In the genomic region with DNA sequence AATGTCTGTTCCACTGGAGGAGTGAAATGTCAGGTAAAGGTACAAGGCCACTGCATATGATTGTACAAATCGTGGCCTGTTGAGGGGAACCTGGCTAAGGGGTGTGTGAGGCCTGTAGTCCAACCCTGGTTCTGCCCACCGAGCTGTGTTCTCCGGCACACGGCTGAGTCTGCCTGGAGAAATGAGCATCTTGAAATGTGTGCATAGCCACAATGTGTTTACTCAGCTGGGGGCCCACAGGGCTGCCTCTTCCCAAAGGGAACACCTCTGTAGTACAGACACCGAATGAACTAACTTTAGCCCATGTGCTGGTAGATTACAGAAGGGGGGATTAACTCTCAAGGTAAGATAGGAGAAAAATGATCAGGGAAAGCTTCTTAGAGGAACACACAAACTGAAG, we compare ENCODE assay signal across 24 cellular contexts. TPM values are rescaled to one million over a fixed set of nuclear protein-coding genes. Genes with fewer than 3 reads are reported as not detected.
DNase-seq lines count a peak whose midpoint lies in the region; ATAC-seq, FAIRE-seq and TF ChIP-seq lines count a peak whose summit lies in the region.
"Had no signal": no experiment of that assay in that cellular context is flagged by ENCODE, and none has a peak within 500 bp of the region (broad histone marks: within the 10 kb centered on the region; RNA-seq: fewer than 3 reads in every experiment).

No MANE protein-coding gene starts in this region.

- FAIRE-seq in astrocyte (lab: Jason Lieb, UNC) = no peak
- FAIRE-seq: D721Med, urothelium cell line had no signal

- H4K20me1 ChIP-seq in astrocyte (ENCODE audit: insufficient read depth, low read length) = no peaks in the 10 kb centered on the region

- WGBS in right cardiac atrium = 87% methylated on average over 5 of the region's 5 CpGs
- 30 to 69% (median 55%) methylated on average over 5 of the region's 5 CpGs for WGBS in stomach, 5 donors

- H3K36me3 ChIP-seq in right atrium auricular region = no peaks in the 10 kb centered on the region
- no peaks in the 10 kb centered on the region for H3K36me3 ChIP-seq in astrocyte (ENCODE audit: insufficient read depth, low read length)
- H3K36me3 ChIP-seq in stomach = no peaks in the 10 kb centered on the region
- H3K36me3 ChIP-seq: neutrophil had no signal

- peaks cover 4% of the 10 kb centered on the region for H3K9me3 Mint-ChIP-seq in astrocyte (ENCODE audit: unreplicated experiment)
- H3K9me3 Mint-ChIP-seq: activated CD4-positive, alpha-beta memory T cell treated with anti-CD3 and anti-CD28 coated beads, Interleukin-2, amount 10 ng/mL, durations not matched to agents 7 days and 5 days; dendritic cell treated with granulocyte-macrophage colony-stimulating factor and Interleukin-4, amounts not matched to agents 40 ng/mL and 50 ng/mL, for 4 days; endodermal cell; GM23338 had no signal

- H3K27me3 ChIP-seq in right cardiac atrium (ENCODE audit: control insufficient read depth, insufficient read depth) = no peaks in the 10 kb centered on the region
- H3K27me3 ChIP-seq in right atrium auricular region = no peaks in the 10 kb centered on the region
- peaks cover 3% of the 10 kb centered on the region for H3K27me3 ChIP-seq in astrocyte (ENCODE audit: insufficient read depth, low read length)
- H3K27me3 ChIP-seq in stomach = no peaks in the 10 kb centered on the region
- H3K27me3 ChIP-seq: BLaER1 treated with 17β-estradiol and CSF1 and Interleukin-3, amounts not matched to agents 10 nM and 100 nM; neutrophil; testis had no signal

- no peak overlapping the region for H2AFZ ChIP-seq in astrocyte (ENCODE audit: low read depth, low read length)
- H2AFZ ChIP-seq: GM23338 had no signal

- no peak for TF ChIP-seq POLR2A in stomach (IDR thresholded peaks at IDR 0.05)

- DNase-seq in right cardiac atrium (no peak), right atrium auricular region (ENCODE audit: low spot score) (no peak), NCI-H774 (lab: John Stamatoyannopoulos, UW) (peak; percentile 26), astrocyte (ENCODE audit: low read depth) (no peak), stomach (no peak), COLO829 (ENCODE audit: low spot score) (no peak), cerebellar cortex (ENCODE audit: low spot score) (no peak)
- DNase-seq: activated CD4-positive, alpha-beta memory T cell treated with anti-CD3 and anti-CD28 coated beads, Interleukin-2, amount 10 ng/mL, durations not matched to agents 7 days and 5 days; activated CD4-positive, CD25-positive, alpha-beta regulatory T cell treated with anti-CD3 and anti-CD28 coated beads, Interleukin-2, amount 50 U/mL, for 72 hours; activated CD8-positive, alpha-beta memory T cell treated with anti-CD3 and anti-CD28 coated beads, Interleukin-2, amount 50 U/mL, for 48 hours; activated naive CD4-positive, alpha-beta T cell treated with anti-CD3 and anti-CD28 coated beads, Interleukin-2, amount 50 U/mL, for 16 hours; endodermal cell; left colon; NCI-H1694 treated with DMSO at 0.1 percent for 48 hours; stimulated activated naive CD4-positive, alpha-beta T cell; testis had no signal

- H3K9me3 ChIP-seq in right cardiac atrium (ENCODE audit: control insufficient read depth, low read length) = no peaks in the 10 kb centered on the region
- H3K9me3 ChIP-seq in right atrium auricular region = no peaks in the 10 kb centered on the region
- no peaks in the 10 kb centered on the region for H3K9me3 ChIP-seq in astrocyte (ENCODE audit: insufficient read depth, low read depth, low read length)
- no peaks in the 10 kb centered on the region for H3K9me3 ChIP-seq in stomach
- H3K9me3 ChIP-seq: BLaER1 treated with 17β-estradiol and CSF1 and Interleukin-3, amounts not matched to agents 10 nM and 100 nM; neutrophil; testis had no signal

- no peaks in the 10 kb centered on the region for H3K79me2 ChIP-seq in astrocyte (ENCODE audit: insufficient read depth, low read length)

- H3K4me2 ChIP-seq in astrocyte (ENCODE audit: low read length) = peak overlapping the region; percentile 41
- H3K4me2 ChIP-seq: BLaER1 treated with 17β-estradiol and CSF1 and Interleukin-3, amounts not matched to agents 10 nM and 100 nM; GM23338 had no signal

- intact Hi-C loops in right cardiac atrium (cut with DNase I) (no loop called here), stomach (cut with DNase I; ENCODE audit: low total_unique reads) (no loop called here)

- H3K4me3 Mint-ChIP-seq in astrocyte (ENCODE audit: unreplicated experiment) = no peak overlapping the region
- H3K4me3 Mint-ChIP-seq: activated CD4-positive, alpha-beta memory T cell treated with anti-CD3 and anti-CD28 coated beads, Interleukin-2, amount 10 ng/mL, durations not matched to agents 7 days and 5 days; dendritic cell treated with granulocyte-macrophage colony-stimulating factor and Interleukin-4, amounts not matched to agents 40 ng/mL and 50 ng/mL, for 4 days; endodermal cell; GM23338 had no signal

- H3K27ac ChIP-seq in right cardiac atrium (ENCODE audit: low read length) (peak overlapping the region; percentile 50), right atrium auricular region (peak overlapping the region in 1 of 2 donors; percentile 84), astrocyte (ENCODE audit: low read depth, low read length) (no peak overlapping the region), stomach (peak overlapping the region in 4 of 5 donors; percentile 16 to 60 (median 34))
- H3K27ac ChIP-seq: BLaER1 treated with 17β-estradiol and CSF1 and Interleukin-3, amounts not matched to agents 10 nM and 100 nM; neutrophil; testis had no signal

- no peak overlapping the region for H3K9ac ChIP-seq in astrocyte (ENCODE audit: low read length)
- H3K9ac ChIP-seq: BLaER1 treated with 17β-estradiol and CSF1 and Interleukin-3, amounts not matched to agents 10 nM and 100 nM had no signal

- H3K27me3 Mint-ChIP-seq in astrocyte (ENCODE audit: low read depth, unreplicated experiment) = no peaks in the 10 kb centered on the region
- H3K27me3 Mint-ChIP-seq: activated CD4-positive, alpha-beta memory T cell treated with anti-CD3 and anti-CD28 coated beads, Interleukin-2, amount 10 ng/mL, durations not matched to agents 7 days and 5 days; progenitor cell of endocrine pancreas had no signal

- peak overlapping the region; percentile 63 for H3K27ac Mint-ChIP-seq in astrocyte (ENCODE audit: unreplicated experiment)
- H3K27ac Mint-ChIP-seq: activated CD4-positive, alpha-beta memory T cell treated with anti-CD3 and anti-CD28 coated beads, Interleukin-2, amount 10 ng/mL, durations not matched to agents 7 days and 5 days; dendritic cell treated with granulocyte-macrophage colony-stimulating factor and Interleukin-4, amounts not matched to agents 40 ng/mL and 50 ng/mL, for 4 days; endodermal cell; GM23338; progenitor cell of endocrine pancreas had no signal

- peaks cover 16% of the 10 kb centered on the region for H3K4me1 ChIP-seq in right cardiac atrium (ENCODE audit: control insufficient read depth, insufficient read depth, low read length)
- peaks cover 0 to 52% of the 10 kb centered on the region in 2 donors for H3K4me1 ChIP-seq in right atrium auricular region
- peaks cover 27% of the 10 kb centered on the region for H3K4me1 ChIP-seq in astrocyte (ENCODE audit: insufficient read depth, low read length)
- H3K4me1 ChIP-seq in stomach = peaks cover 35 to 83% (median 63%) of the 10 kb centered on the region in 4 donors

- TF ChIP-seq EP300 in stomach (IDR thresholded peaks at IDR 0.05) = no peak

- H3K4me3 ChIP-seq in right cardiac atrium (ENCODE audit: low read length) = no peak overlapping the region
- H3K4me3 ChIP-seq in right atrium auricular region = no peak overlapping the region
- no peak overlapping the region for H3K4me3 ChIP-seq in astrocyte (ENCODE audit: insufficient read depth, low read depth, low read length)
- no peak overlapping the region for H3K4me3 ChIP-seq in stomach
- H3K4me3 ChIP-seq: BLaER1 treated with 17β-estradiol and CSF1 and Interleukin-3, amounts not matched to agents 10 nM and 100 nM; GM23338; testis had no signal

- H3K4me1 Mint-ChIP-seq in astrocyte (ENCODE audit: low read depth, unreplicated experiment) = peaks cover 68% of the 10 kb centered on the region
- H3K4me1 Mint-ChIP-seq: activated CD4-positive, alpha-beta memory T cell treated with anti-CD3 and anti-CD28 coated beads, Interleukin-2, amount 10 ng/mL, durations not matched to agents 7 days and 5 days had no signal

- no peak for TF ChIP-seq CTCF in right atrium auricular region (IDR thresholded peaks at IDR 0.05)
- TF ChIP-seq CTCF in astrocyte (IDR thresholded peaks at IDR 0.05; ENCODE audit: insufficient read depth, low read depth, low read length) = no peak
- TF ChIP-seq CTCF in stomach (IDR thresholded peaks at IDR 0.05) = no peak

- H3K36me3 Mint-ChIP-seq in astrocyte (ENCODE audit: low read depth, unreplicated experiment) = no peaks in the 10 kb centered on the region

- no peak for ATAC-seq in right cardiac atrium
- ATAC-seq in GM21367 (IDR thresholded peaks at IDR 0.05; ENCODE audit: unreplicated experiment) = no peak
- ATAC-seq: GM23338, left colon had no signal

RNA-seq across cellular contexts. Expression of gene AK4, which starts 30.2 kb away (rescaled TPM):
- 100 to 1,000 TPM in 1 of 4 donors, 10 to 100 TPM in 3; 75.1 to 102 (median 90.8) TPM for total RNA-seq in right cardiac atrium
- polyA plus RNA-seq in right cardiac atrium = 31.2 TPM
- total RNA-seq in right atrium auricular region = 10 to 100 TPM; 59.7 to 80.9 TPM
- total RNA-seq in astrocyte = 133 and 142 TPM in 2 replicates
- 100 to 1,000 TPM in 2 of 5 donors, 10 to 100 TPM in 3; 26.8 to 108 (median 74.7) TPM for total RNA-seq in stomach
- 10 to 100 TPM in 2 of 3 donors, 1 to 10 TPM in 1; 9.4 to 15.0 (median 11.1) TPM for polyA plus RNA-seq in stomach
